In the genomic region with DNA sequence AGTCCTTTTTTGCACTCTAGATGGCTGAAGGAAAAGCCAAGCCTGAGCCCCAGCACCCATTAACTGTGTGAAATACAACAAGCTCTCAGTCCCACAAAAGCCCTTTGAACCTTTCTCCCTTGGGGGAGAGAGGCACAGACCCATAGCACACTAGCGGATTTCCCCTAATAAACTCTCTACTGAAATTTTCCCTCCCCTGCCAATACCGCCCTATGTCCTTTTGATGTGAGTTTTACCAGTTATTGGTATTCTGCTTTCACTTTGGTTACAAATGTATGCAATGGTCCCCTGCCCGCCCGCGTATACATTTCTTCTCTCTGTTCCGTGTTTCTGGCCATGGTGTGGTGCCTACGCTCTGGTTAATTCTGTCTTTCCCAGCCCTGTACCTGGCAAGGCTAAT, we compare ENCODE assay signal across 26 cellular contexts. TPM values are rescaled to one million over a fixed set of nuclear protein-coding genes. Genes with fewer than 3 reads are reported as not detected.
DNase-seq lines count a peak whose midpoint lies in the region; ATAC-seq and TF ChIP-seq lines count a peak whose summit lies in the region.
"Had no signal": no experiment of that assay in that cellular context is flagged by ENCODE, and none has a peak within 500 bp of the region (broad histone marks: within the 10 kb centered on the region; RNA-seq: fewer than 3 reads in every experiment).

No MANE protein-coding gene starts in this region.

- no peaks in the 10 kb centered on the region for H3K4me1 Mint-ChIP-seq in activated naive CD4-positive, alpha-beta T cell treated with anti-CD3 and anti-CD28 coated beads, Interleukin-2, amount 50 U/mL, for 24 hours

- H3K9ac ChIP-seq in OCI-LY3 (ENCODE audit: low read length) (no peak overlapping the region), Karpas-422 (ENCODE audit: low read length) (no peak overlapping the region)

- no peak for DNase-seq in activated naive CD4-positive, alpha-beta T cell treated with anti-CD3 and anti-CD28 coated beads, Interleukin-2, amount 50 U/mL, for 72 hours (ENCODE audit: low spot score in 2 of 2)
- DNase-seq in NCI-H524 (lab: John Stamatoyannopoulos, UW) (no peak), Karpas-422 (no peak)
- DNase-seq: CD4-positive, alpha-beta T cell; NCI-H1105 treated with DMSO at 0.1 percent for 48 hours; NCI-H146; NCI-H1930; NCI-H2107; NCI-H524 treated with DMSO at 0.1 percent for 48 hours; NCI-H774; PC-9; SJCRH30; T-helper 17 cell; T1000 had no signal

- no peaks in the 10 kb centered on the region for H3K9me2 ChIP-seq in Karpas-422 (replicated peaks; ENCODE audit: insufficient read depth, low read length)

- H3K9me3 ChIP-seq in OCI-LY3 (ENCODE audit: insufficient read depth, low read length) (no peaks in the 10 kb centered on the region), Karpas-422 (ENCODE audit: low read length) (peaks cover 9% of the 10 kb centered on the region; the same call in 1 of the 2 replicates)
- H3K9me3 ChIP-seq: SJCRH30 had no signal

- H3K36me3 Mint-ChIP-seq in activated naive CD4-positive, alpha-beta T cell treated with anti-CD3 and anti-CD28 coated beads, Interleukin-2, amount 50 U/mL, for 24 hours: no peaks in the 10 kb centered on the region
- no peaks in the 10 kb centered on the region for H3K36me3 Mint-ChIP-seq in activated naive CD4-positive, alpha-beta T cell treated with anti-CD3 and anti-CD28 coated beads, Interleukin-2, amount 50 U/mL, for 72 hours

- peak overlapping the region; percentile 51 for H3K27ac Mint-ChIP-seq in activated naive CD4-positive, alpha-beta T cell treated with anti-CD3 and anti-CD28 coated beads, Interleukin-2, amount 50 U/mL, for 24 hours
- H3K27ac Mint-ChIP-seq in activated naive CD4-positive, alpha-beta T cell treated with anti-CD3 and anti-CD28 coated beads, Interleukin-2, amount 50 U/mL, for 72 hours: peak overlapping the region in 1 of 2 donors; percentile 9
- H3K27ac Mint-ChIP-seq: CD4-positive, alpha-beta T cell; T-helper 17 cell had no signal

- no peaks in the 10 kb centered on the region for H3K9me3 Mint-ChIP-seq in activated naive CD4-positive, alpha-beta T cell treated with anti-CD3 and anti-CD28 coated beads, Interleukin-2, amount 50 U/mL, for 24 hours
- H3K9me3 Mint-ChIP-seq in activated naive CD4-positive, alpha-beta T cell treated with anti-CD3 and anti-CD28 coated beads, Interleukin-2, amount 50 U/mL, for 72 hours: no peaks in the 10 kb centered on the region
- H3K9me3 Mint-ChIP-seq: CD4-positive, alpha-beta T cell had no signal

- H3K79me2 ChIP-seq in OCI-LY3 (ENCODE audit: low read length) (no peaks in the 10 kb centered on the region), Karpas-422 (ENCODE audit: low read length) (no peaks in the 10 kb centered on the region)

- H3K4me2 ChIP-seq in OCI-LY3 (ENCODE audit: low read length): peak overlapping the region; percentile 33
- H3K4me2 ChIP-seq in Karpas-422 (ENCODE audit: low read depth, low read length, poor library complexity, severe bottlenecking): no peak overlapping the region
- H3K4me2 ChIP-seq: PC-9 had no signal

- no peaks in the 10 kb centered on the region for H3K36me3 ChIP-seq in OCI-LY3 (replicated peaks; ENCODE audit: low read depth, low read length)
- no peaks in the 10 kb centered on the region for H3K36me3 ChIP-seq in Karpas-422 (ENCODE audit: insufficient read depth, low read length)
- H3K36me3 ChIP-seq: SJCRH30 had no signal

- H3K4me3 Mint-ChIP-seq in activated naive CD4-positive, alpha-beta T cell treated with anti-CD3 and anti-CD28 coated beads, Interleukin-2, amount 50 U/mL, for 24 hours: no peak overlapping the region
- H3K4me3 Mint-ChIP-seq: CD4-positive, alpha-beta T cell; T-helper 17 cell had no signal

- H3K4me1 ChIP-seq in OCI-LY3 (ENCODE audit: low read length): peaks cover 14% of the 10 kb centered on the region
- no peaks in the 10 kb centered on the region for H3K4me1 ChIP-seq in Karpas-422 (ENCODE audit: low read length)
- H3K4me1 ChIP-seq: SJCRH30 had no signal

- no peak for ATAC-seq in activated naive CD4-positive, alpha-beta T cell treated with anti-CD3 and anti-CD28 coated beads, Interleukin-2, amount 50 U/mL, for 72 hours
- ATAC-seq in GM21360 (IDR thresholded peaks at IDR 0.05; ENCODE audit: unreplicated experiment) (peak; percentile 54), HG03060 (IDR thresholded peaks at IDR 0.05; ENCODE audit: low read depth, unreplicated experiment) (peak; percentile 44), GM19397 (IDR thresholded peaks at IDR 0.05; ENCODE audit: unreplicated experiment) (no peak)
- ATAC-seq: Right ventricle myocardium inferior, SK-N-SH treated with all-trans-retinoic acid at 6 μM for 48 hours, T-helper 17 cell had no signal

- H3K4me3 ChIP-seq in OCI-LY3 (ENCODE audit: low read length): peak overlapping the region; percentile 29; the same call in 1 of the 2 replicates
- H3K4me3 ChIP-seq in Karpas-422 (ENCODE audit: low read length): no peak overlapping the region
- H3K4me3 ChIP-seq: PC-9, SJCRH30 had no signal

- H3K27me3 ChIP-seq in OCI-LY3 (ENCODE audit: low read depth, low read length) (no peaks in the 10 kb centered on the region), Karpas-422 (ENCODE audit: low read length) (no peaks in the 10 kb centered on the region)
- H3K27me3 ChIP-seq: SJCRH30 had no signal

- H2AFZ ChIP-seq in OCI-LY3 (ENCODE audit: low read depth, low read length): peak overlapping the region; percentile 2; the same call in 1 of the 2 replicates
- no peak overlapping the region for H2AFZ ChIP-seq in Karpas-422 (ENCODE audit: low read length)
- H2AFZ ChIP-seq: PC-9 had no signal

- peaks cover 2% of the 10 kb centered on the region for H3K27me3 Mint-ChIP-seq in activated naive CD4-positive, alpha-beta T cell treated with anti-CD3 and anti-CD28 coated beads, Interleukin-2, amount 50 U/mL, for 24 hours

- no peak overlapping the region for H3K27ac ChIP-seq in OCI-LY3 (ENCODE audit: low read length)
- no peak overlapping the region for H3K27ac ChIP-seq in Karpas-422 (ENCODE audit: low read length)
- H3K27ac ChIP-seq: 22Rv1, PC-9, SJCRH30 had no signal

- no peak for TF ChIP-seq CTCF in OCI-LY3 (IDR thresholded peaks at IDR 0.05; ENCODE audit: low read depth, low read length)

- no peaks in the 10 kb centered on the region for H4K20me1 ChIP-seq in OCI-LY3 (ENCODE audit: insufficient read depth, low read length)
- no peaks in the 10 kb centered on the region for H4K20me1 ChIP-seq in Karpas-422 (ENCODE audit: insufficient read depth, low read depth, low read length)

RNA-seq across cellular contexts. Expression of gene MYO16, which starts 54.0 kb away (rescaled TPM):
- not detected for total RNA-seq in activated naive CD4-positive, alpha-beta T cell treated with anti-CD3 and anti-CD28 coated beads, Interleukin-2, amount 50 U/mL, for 72 hours
- total RNA-seq in Karpas-422 (2014; rRNA removed; shearing (Covaris generic); ENCODE audit: low replicate concordance): 0.04 and 0.15 TPM in 2 replicates
- total RNA-seq: HT-29, LHCN-M2, MCF 10A, RPMI7951, SJCRH30 had no signal

Comparison
In these comparisons a context has a peak if more than half of its experiments do, and no peak if none do; other contexts are left out.
1. ATAC-seq: peak in GM21360 (single experiment) and HG03060 (single experiment); none in activated naive CD4-positive, alpha-beta T cell treated with anti-CD3 and anti-CD28 coated beads, Interleukin-2, amount 50 U/mL, for 72 hours (0 of 2) and GM19397 (single experiment).